8 cellular contexts compared by ENCODE assay signal in the genomic region with DNA sequence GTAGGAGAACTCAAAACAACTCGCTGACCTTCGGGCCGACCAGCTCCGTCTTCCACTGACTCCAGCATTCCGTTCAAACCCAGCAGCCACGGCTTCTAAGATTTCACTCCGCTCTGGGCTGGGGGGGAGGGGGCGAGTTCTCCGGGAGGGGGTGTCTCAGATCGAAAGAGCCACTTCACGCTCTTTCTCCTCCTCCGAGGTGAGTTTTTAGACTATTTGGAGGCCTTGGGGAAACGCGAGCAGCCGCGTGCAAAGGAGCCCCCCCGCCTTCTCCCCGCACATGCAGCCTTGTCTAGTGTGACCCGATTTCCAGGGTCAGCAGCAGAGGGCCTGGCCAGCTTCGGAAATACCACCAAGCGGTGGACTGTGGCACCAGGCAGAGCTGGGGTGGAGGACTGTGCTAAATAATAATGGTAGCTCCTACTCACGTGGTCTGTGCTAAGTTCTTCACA.
DNase-seq lines count a peak whose midpoint lies in the region; ATAC-seq and TF ChIP-seq lines count a peak whose summit lies in the region.

No MANE protein-coding gene starts in this region.

- H3K4me3 ChIP-seq in BE2C (ENCODE audit: low read depth, low read length) (peak overlapping the region; percentile 59), HL-60 (replicated peaks; ENCODE audit: insufficient read depth, low read length) (peak overlapping the region; percentile 27), iPS-18a (ENCODE audit: low read length) (peak overlapping the region; percentile 59)

- POLR2A ChIA-PET in activated naive CD8-positive, alpha-beta T cell treated with anti-CD3 and anti-CD28 coated beads, Interleukin-2, amount 10 ng/mL, durations not matched to agents 7 days and 5 days (lab: Charles Lee): interaction anchor here (0.8 to 5.1 kb wide), 8 partner anchors 10 to 321 kb away, joined by 3 to 40 read pairs (median 7); a partner anchor contains a TSS

- H3K9me3 ChIP-seq in BE2C (no peaks in the 10 kb centered on the region), iPS-18a (ENCODE audit: control insufficient read depth, low read depth, low read length) (no peaks in the 10 kb centered on the region)

- H3K27ac ChIP-seq in HL-60 (replicated peaks) (peak overlapping the region; percentile 99), iPS-18a (ENCODE audit: low read length) (peak overlapping the region; percentile 69)

- H3K36me3 ChIP-seq in BE2C (no peaks in the 10 kb centered on the region), iPS-18a (ENCODE audit: control insufficient read depth, low read depth, low read length) (no peaks in the 10 kb centered on the region)

- peak overlapping the region; percentile 88 for H3K4me3 Mint-ChIP-seq in activated naive CD8-positive, alpha-beta T cell treated with anti-CD3 and anti-CD28 coated beads, Interleukin-2, amount 10 ng/mL, durations not matched to agents 7 days and 5 days

- peak overlapping the region; percentile 82 for H3K27ac Mint-ChIP-seq in activated naive CD8-positive, alpha-beta T cell treated with anti-CD3 and anti-CD28 coated beads, Interleukin-2, amount 10 ng/mL, durations not matched to agents 7 days and 5 days

- ATAC-seq in activated naive CD8-positive, alpha-beta T cell treated with anti-CD3 and anti-CD28 coated beads, Interleukin-2, amount 10 ng/mL, durations not matched to agents 7 days and 5 days (ENCODE audit: low read depth): no peak

- H3K36me3 Mint-ChIP-seq in activated naive CD8-positive, alpha-beta T cell treated with anti-CD3 and anti-CD28 coated beads, Interleukin-2, amount 10 ng/mL, durations not matched to agents 7 days and 5 days: no peaks in the 10 kb centered on the region

- peak overlapping the region; percentile 74 for H3K9ac ChIP-seq in iPS-18a (ENCODE audit: low read length)

- H3K4me1 ChIP-seq in BE2C (peaks cover 7% of the 10 kb centered on the region; the same call in 1 of the 2 replicates), iPS-18a (ENCODE audit: control insufficient read depth, low read depth, low read length) (peaks cover 25% of the 10 kb centered on the region)

- H3K9me3 Mint-ChIP-seq in activated naive CD8-positive, alpha-beta T cell treated with anti-CD3 and anti-CD28 coated beads, Interleukin-2, amount 10 ng/mL, durations not matched to agents 7 days and 5 days: peaks cover 2% of the 10 kb centered on the region

- H3K4me1 Mint-ChIP-seq in activated naive CD8-positive, alpha-beta T cell treated with anti-CD3 and anti-CD28 coated beads, Interleukin-2, amount 10 ng/mL, durations not matched to agents 7 days and 5 days: peaks cover 24% of the 10 kb centered on the region

- H3K27me3 ChIP-seq in BE2C: no peaks in the 10 kb centered on the region
- H3K27me3 ChIP-seq in HL-60 (ENCODE audit: insufficient read depth, poor library complexity, severe bottlenecking): peaks cover 4% of the 10 kb centered on the region
- H3K27me3 ChIP-seq in iPS-18a (ENCODE audit: control insufficient read depth, insufficient read depth, low read length): peaks cover 21% of the 10 kb centered on the region

- no peak for DNase-seq in BE2C
- DNase-seq in HL-60 (ENCODE audit: low read depth in 1 of 2, low spot score in 1 of 2): peak in 1 of 2 experiments; percentile 29
- DNase-seq in activated naive CD8-positive, alpha-beta T cell treated with anti-CD3 and anti-CD28 coated beads, Interleukin-2, amount 10 ng/mL, durations not matched to agents 7 days and 5 days: no peak
- DNase-seq in stimulated activated naive CD4-positive, alpha-beta T cell treated with Interleukin-2 at 50 U/mL for 16 hours (lab: John Stamatoyannopoulos, UW): peak; percentile 77
- no peak for DNase-seq in NCI-H2171 treated with DMSO at 0.1 percent for 48 hours (lab: John Stamatoyannopoulos, UW)
- no peak for DNase-seq in Ammon's horn (ENCODE audit: low spot score)
- DNase-seq in COLO668 (lab: John Stamatoyannopoulos, UW; ENCODE audit: unreplicated experiment): no peak

- no peaks in the 10 kb centered on the region for H3K27me3 Mint-ChIP-seq in activated naive CD8-positive, alpha-beta T cell treated with anti-CD3 and anti-CD28 coated beads, Interleukin-2, amount 10 ng/mL, durations not matched to agents 7 days and 5 days

- TF ChIP-seq CTCF in BE2C (IDR thresholded peaks at IDR 0.05; ENCODE audit: low read depth, low read length) (no peak), HL-60 (IDR thresholded peaks at IDR 0.05; ENCODE audit: insufficient read depth, low read length) (no peak)
